9 cellular contexts compared by ENCODE assay signal in genomic region chr17:164536-165235, GRCh38. TPM values are rescaled to one million over a fixed set of nuclear protein-coding genes. Genes with fewer than 3 reads are reported as not detected.
DNase-seq lines count a peak whose midpoint lies in the region; ATAC-seq, FAIRE-seq and TF ChIP-seq lines count a peak whose summit lies in the region.
"Had no signal": no experiment of that assay in that cellular context is flagged by ENCODE, and none has a peak within 500 bp of the region (broad histone marks: within the 10 kb centered on the region; RNA-seq: fewer than 3 reads in every experiment).

No MANE protein-coding gene starts in this region.

- ATAC-seq in natural killer cell treated with Interleukin-12 subunit alpha and Interleukin-12 subunit beta and Interleukin-15 and Interleukin-18, amount 100 ng/mL, for 72 hours = peak in 1 of 2 donors; percentile 56
- ATAC-seq in natural killer cell (no peak), left lobe of liver (peak; percentile 87)

- DNase-seq in natural killer cell treated with Interleukin-12 subunit alpha and Interleukin-12 subunit beta and Interleukin-15 and Interleukin-18, amount 100 ng/mL, for 72 hours (ENCODE audit: low spot score) = peak; percentile 39
- DNase-seq in natural killer cell (no peak), NT2/D1 (ENCODE audit: low read depth, low spot score) (peak; percentile 20), bronchial epithelial cell (ENCODE audit: low read depth) (peak; percentile 3), left lobe of liver (ENCODE audit: low spot score) (peak; percentile 55), type B pancreatic cell (ENCODE audit: extremely low spot score, unreplicated experiment) (no peak), T1000 (lab: John Stamatoyannopoulos, UW) (no peak)
- DNase-seq in activated T-cell treated with anti-CD3 and anti-CD28 coated beads, Interleukin-2, amount 50 U/mL, for 24 hours = no peak
- DNase-seq: activated naive CD8-positive, alpha-beta T cell treated with anti-CD3 and anti-CD28 coated beads, Interleukin-2, amount 10 ng/mL, durations not matched to agents 7 days and 5 days had no signal

- FAIRE-seq in bronchial epithelial cell (lab: Jason Lieb, UNC) = no peak

- no peaks in the 10 kb centered on the region for H3K36me3 Mint-ChIP-seq in natural killer cell treated with Interleukin-12 subunit alpha and Interleukin-12 subunit beta and Interleukin-15 and Interleukin-18, amount 100 ng/mL, for 72 hours
- H3K36me3 Mint-ChIP-seq in natural killer cell = no peaks in the 10 kb centered on the region
- no peaks in the 10 kb centered on the region for H3K36me3 Mint-ChIP-seq in type B pancreatic cell
- H3K36me3 Mint-ChIP-seq in activated T-cell treated with anti-CD3 and anti-CD28 coated beads, Interleukin-2, amount 50 U/mL, for 24 hours (ENCODE audit: low read depth) = no peaks in the 10 kb centered on the region
- H3K36me3 Mint-ChIP-seq: activated naive CD8-positive, alpha-beta T cell treated with anti-CD3 and anti-CD28 coated beads, Interleukin-2, amount 10 ng/mL, durations not matched to agents 7 days and 5 days had no signal

- H3K4me1 ChIP-seq in NT2/D1 (ENCODE audit: insufficient read depth, insufficient read length) = no peaks in the 10 kb centered on the region

- no peak overlapping the region for H3K4me3 ChIP-seq in NT2/D1 (ENCODE audit: insufficient read length, low read depth)
- no peak overlapping the region for H3K4me3 ChIP-seq in bronchial epithelial cell (ENCODE audit: low read depth, low read length)

- H3K4me3 Mint-ChIP-seq in natural killer cell treated with Interleukin-12 subunit alpha and Interleukin-12 subunit beta and Interleukin-15 and Interleukin-18, amount 100 ng/mL, for 72 hours = no peak overlapping the region
- no peak overlapping the region for H3K4me3 Mint-ChIP-seq in natural killer cell
- no peak overlapping the region for H3K4me3 Mint-ChIP-seq in type B pancreatic cell
- H3K4me3 Mint-ChIP-seq in activated T-cell treated with anti-CD3 and anti-CD28 coated beads, Interleukin-2, amount 50 U/mL, for 24 hours = no peak overlapping the region
- H3K4me3 Mint-ChIP-seq: activated naive CD8-positive, alpha-beta T cell treated with anti-CD3 and anti-CD28 coated beads, Interleukin-2, amount 10 ng/mL, durations not matched to agents 7 days and 5 days had no signal

- intact Hi-C loops in natural killer cell (cut with micrococcal nuclease) = no loop called here

- H3K9me3 Mint-ChIP-seq in natural killer cell treated with Interleukin-12 subunit alpha and Interleukin-12 subunit beta and Interleukin-15 and Interleukin-18, amount 100 ng/mL, for 72 hours = no peaks in the 10 kb centered on the region
- H3K9me3 Mint-ChIP-seq in natural killer cell (no peaks in the 10 kb centered on the region), type B pancreatic cell (no peaks in the 10 kb centered on the region)
- H3K9me3 Mint-ChIP-seq in activated T-cell treated with anti-CD3 and anti-CD28 coated beads, Interleukin-2, amount 50 U/mL, for 24 hours = no peaks in the 10 kb centered on the region
- H3K9me3 Mint-ChIP-seq: activated naive CD8-positive, alpha-beta T cell treated with anti-CD3 and anti-CD28 coated beads, Interleukin-2, amount 10 ng/mL, durations not matched to agents 7 days and 5 days had no signal

- H3K27ac Mint-ChIP-seq in natural killer cell treated with Interleukin-12 subunit alpha and Interleukin-12 subunit beta and Interleukin-15 and Interleukin-18, amount 100 ng/mL, for 72 hours = no peak overlapping the region
- H3K27ac Mint-ChIP-seq in natural killer cell = no peak overlapping the region
- H3K27ac Mint-ChIP-seq in type B pancreatic cell = peak overlapping the region; percentile 57
- no peak overlapping the region for H3K27ac Mint-ChIP-seq in activated T-cell treated with anti-CD3 and anti-CD28 coated beads, Interleukin-2, amount 50 U/mL, for 24 hours
- H3K27ac Mint-ChIP-seq: activated naive CD8-positive, alpha-beta T cell treated with anti-CD3 and anti-CD28 coated beads, Interleukin-2, amount 10 ng/mL, durations not matched to agents 7 days and 5 days had no signal

- H3K36me3 ChIP-seq in NT2/D1 (ENCODE audit: insufficient read depth, insufficient read length, low read length) (no peaks in the 10 kb centered on the region), bronchial epithelial cell (ENCODE audit: control insufficient read depth, insufficient read depth, low read length) (no peaks in the 10 kb centered on the region)

- H3K27me3 ChIP-seq in NT2/D1 (ENCODE audit: insufficient read depth, insufficient read length) (no peaks in the 10 kb centered on the region), bronchial epithelial cell (ENCODE audit: control insufficient read depth, insufficient read depth, low read length) (no peaks in the 10 kb centered on the region)

- no peaks in the 10 kb centered on the region for H3K9me3 ChIP-seq in NT2/D1 (ENCODE audit: insufficient read depth, low read length)

- TF ChIP-seq CTCF in natural killer cell (IDR thresholded peaks at IDR 0.05) (no peak), bronchial epithelial cell (IDR thresholded peaks at IDR 0.05; ENCODE audit: insufficient read depth, low read length, severe bottlenecking) (peak; percentile 54), type B pancreatic cell (conservative IDR thresholded peaks at IDR 0.05) (peak; percentile 78)

- peaks cover 0 to 2% of the 10 kb centered on the region in 2 donors for H3K4me1 Mint-ChIP-seq in natural killer cell treated with Interleukin-12 subunit alpha and Interleukin-12 subunit beta and Interleukin-15 and Interleukin-18, amount 100 ng/mL, for 72 hours (ENCODE audit: low read depth in 2 of 2)
- peaks cover 0 to 7% of the 10 kb centered on the region in 2 donors for H3K4me1 Mint-ChIP-seq in natural killer cell
- peaks cover 10% of the 10 kb centered on the region for H3K4me1 Mint-ChIP-seq in type B pancreatic cell (ENCODE audit: unreplicated experiment)
- peaks cover 5% of the 10 kb centered on the region for H3K4me1 Mint-ChIP-seq in activated T-cell treated with anti-CD3 and anti-CD28 coated beads, Interleukin-2, amount 50 U/mL, for 24 hours (ENCODE audit: low read depth)

- no peak overlapping the region for H3K9ac ChIP-seq in NT2/D1 (ENCODE audit: insufficient read length, low read depth)

- H3K27me3 Mint-ChIP-seq in natural killer cell treated with Interleukin-12 subunit alpha and Interleukin-12 subunit beta and Interleukin-15 and Interleukin-18, amount 100 ng/mL, for 72 hours = peaks cover 2 to 5% of the 10 kb centered on the region in 2 donors
- H3K27me3 Mint-ChIP-seq in natural killer cell (ENCODE audit: low read depth in 2 of 2) (no peaks in the 10 kb centered on the region), type B pancreatic cell (no peaks in the 10 kb centered on the region)
- no peaks in the 10 kb centered on the region for H3K27me3 Mint-ChIP-seq in activated T-cell treated with anti-CD3 and anti-CD28 coated beads, Interleukin-2, amount 50 U/mL, for 24 hours

RNA-seq across cellular contexts. Expression of gene DOC2B, which starts 16.8 kb away (rescaled TPM):
- 10 to 100 TPM in 1 of 2 donors, 1 to 10 TPM in 1; 3.7 to 17.9 TPM for total RNA-seq in natural killer cell treated with Interleukin-12 subunit alpha and Interleukin-12 subunit beta and Interleukin-15 and Interleukin-18, amount 100 ng/mL, for 72 hours
- total RNA-seq in natural killer cell (under 1 TPM in 2 of 3 donors, not detected in 1; 0.07 to 0.20 TPM), bronchial epithelial cell (0.26 and 2.7 TPM in 2 replicates), left lobe of liver (0.68 TPM), type B pancreatic cell (ENCODE audit: low replicate concordance) (3.1 and 6.3 TPM in 2 replicates)
- total RNA-seq: activated naive CD8-positive, alpha-beta T cell treated with anti-CD3 and anti-CD28 coated beads, Interleukin-2, amount 10 ng/mL, durations not matched to agents 7 days and 5 days had no signal

RNA-seq across cellular contexts. Expression of gene SCGB1C2, which starts 27.3 kb away (rescaled TPM):
- not detected for total RNA-seq in natural killer cell treated with Interleukin-12 subunit alpha and Interleukin-12 subunit beta and Interleukin-15 and Interleukin-18, amount 100 ng/mL, for 72 hours
- not detected for total RNA-seq in natural killer cell
- not detected in 2 replicates for total RNA-seq in bronchial epithelial cell
- total RNA-seq in left lobe of liver = not detected
- not detected in 2 replicates for total RNA-seq in type B pancreatic cell (ENCODE audit: low replicate concordance)
- total RNA-seq: activated naive CD8-positive, alpha-beta T cell treated with anti-CD3 and anti-CD28 coated beads, Interleukin-2, amount 10 ng/mL, durations not matched to agents 7 days and 5 days had no signal

Comparison
In these comparisons a context has a peak if more than half of its experiments do, and no peak if none do; other contexts are left out.
1. DNase-seq: peak in natural killer cell treated with Interleukin-12 subunit alpha and Interleukin-12 subunit beta and Interleukin-15 and Interleukin-18, amount 100 ng/mL, for 72 hours (single experiment), NT2/D1 (single experiment), bronchial epithelial cell (single experiment) and left lobe of liver (single experiment); none in natural killer cell (single experiment), type B pancreatic cell (single experiment), T1000 (single experiment) and activated T-cell treated with anti-CD3 and anti-CD28 coated beads, Interleukin-2, amount 50 U/mL, for 24 hours (single experiment).